ENCODE assay signal across 1 cellular context in genomic region chrX:65723706-65724105, GRCh38.
TF ChIP-seq lines count a peak whose summit lies in the region.

No MANE protein-coding gene starts in this region.

TF ChIP-seq in GM12878, 131 proteins besides CTCF, POLR2A, EP300 and RAD21 (continued from another document):
- TF ChIP-seq FOS (IDR thresholded peaks at IDR 0.05; ENCODE audit: borderline replicate concordance, extremely low read depth, insufficient read length) (no peak), ZNF384 (IDR thresholded peaks at IDR 0.05; ENCODE audit: borderline replicate concordance, low read depth, low read length) (peak; percentile 33; the same call in 1 of the 2 replicates), NRF1 (conservative IDR thresholded peaks at IDR 0.05; ENCODE audit: low read depth, low read length) (no peak), JUNB (IDR thresholded peaks at IDR 0.05) (peak; percentile 82), RUNX3 (IDR thresholded peaks at IDR 0.05; ENCODE audit: low read length) (peak; percentile 73), KLF5 (IDR thresholded peaks at IDR 0.05; ENCODE audit: partially characterized antibody) (no peak), CREB1 (IDR thresholded peaks at IDR 0.05; ENCODE audit: low read depth) (peak; percentile 48; the same call in 1 of the 2 replicates), MTA3 (IDR thresholded peaks at IDR 0.05; ENCODE audit: borderline replicate concordance, low read length) (no peak)
